Comparison of ENCODE assay signal across 34 cellular contexts in the genomic region with DNA sequence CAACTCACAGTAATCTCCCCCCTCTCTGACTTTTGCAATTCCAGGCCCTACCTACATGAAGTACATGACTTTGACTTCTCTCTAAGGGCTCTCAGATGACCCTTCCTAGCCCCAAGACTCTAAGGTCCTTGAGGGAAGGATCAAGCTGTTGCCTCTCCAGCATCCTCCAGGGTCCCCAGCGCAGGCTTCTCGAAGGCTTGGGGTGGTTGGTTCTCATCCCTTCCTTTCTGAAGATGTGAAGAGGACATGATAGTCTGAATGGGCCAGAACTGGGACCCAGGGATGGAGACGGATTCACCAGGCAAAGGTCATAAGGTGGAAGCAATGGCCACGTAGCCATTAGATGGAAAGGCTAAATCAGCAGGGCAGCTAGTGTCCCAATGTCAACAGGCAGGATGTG.
"Had no signal": no experiment of that assay in that cellular context is flagged by ENCODE, and none has a peak within 500 bp of the region (broad histone marks: within the 10 kb centered on the region; RNA-seq: fewer than 3 reads in every experiment).

No MANE protein-coding gene starts in this region.

- ATAC-seq: activated CD4-positive, CD25-positive, alpha-beta regulatory T cell treated with anti-CD3 and anti-CD28 coated beads, Interleukin-2, amount 50 U/mL, for 24 hours; activated T-helper 17 cell treated with anti-CD3 and anti-CD28 coated beads, Interleukin-2, amount 50 U/mL, for 72 hours; effector memory CD8-positive, alpha-beta T cell; gastroesophageal sphincter; T-helper 17 cell had no signal

- H3K27me3 ChIP-seq: breast epithelium, cardiac muscle cell, dorsolateral prefrontal cortex, esophagus squamous epithelium, gastroesophageal sphincter, heart right ventricle had no signal

- FAIRE-seq: endometrium, endothelial cell of umbilical vein had no signal

- DNase-seq: activated B cell treated with CpG ODN at 0.5 μM for 24 hours; activated CD4-positive, alpha-beta memory T cell treated with anti-CD3 and anti-CD28 coated beads, Interleukin-2, amount 10 ng/mL, durations not matched to agents 7 days and 5 days; activated CD4-positive, alpha-beta T cell treated with anti-CD3 and anti-CD28 coated beads, Interleukin-2, amount 10 ng/mL, durations not matched to agents 7 days and 5 days; activated CD4-positive, alpha-beta T cell treated with anti-CD3 and anti-CD28 coated beads, Interleukin-2, amount 50 U/mL, for 4 hours; activated CD8-positive, alpha-beta memory T cell treated with anti-CD3 and anti-CD28 coated beads, Interleukin-2, amount 50 U/mL, for 48 hours; activated effector memory CD4-positive, alpha-beta T cell treated with Interleukin-2 at 50 U/mL for 16 hours; activated gamma-delta T cell treated with Interleukin-2 at 50 U/mL for 16 hours; activated naive CD4-positive, alpha-beta T cell treated with anti-CD3 and anti-CD28 coated beads, Interleukin-2, amount 50 U/mL, for 16 hours; activated naive CD4-positive, alpha-beta T cell treated with Interleukin-2 at 50 U/mL for 16 hours; activated T-cell treated with anti-CD3 and anti-CD28 coated beads for 4 hours; activated T-cell treated with anti-CD3 and anti-CD28 coated beads, Interleukin-2, amount 50 U/mL, for 24 hours; amniotic stem cell; aorta; central memory CD4-positive, alpha-beta T cell; cerebellar nuclear complex; dorsolateral prefrontal cortex; effector CD4-positive, alpha-beta T cell; effector memory CD8-positive, alpha-beta T cell; esophagus squamous epithelium; foreskin melanocyte; heart right ventricle; T-helper 1 cell; T-helper 17 cell; T1000 had no signal

- H3K36me3 ChIP-seq: breast epithelium, cardiac muscle cell, esophagus squamous epithelium, gastroesophageal sphincter, heart right ventricle, WERI-Rb-1 had no signal

- H3K4me3 ChIP-seq: breast epithelium, cardiac muscle cell, coronary artery, dorsolateral prefrontal cortex, esophagus squamous epithelium, gastroesophageal sphincter, heart right ventricle had no signal

- H3K27ac ChIP-seq: breast epithelium, coronary artery, dorsolateral prefrontal cortex, epithelial cell of prostate, esophagus squamous epithelium, gastroesophageal sphincter, heart right ventricle, WERI-Rb-1 had no signal

- H3K9me3 ChIP-seq: breast epithelium, esophagus squamous epithelium, gastroesophageal sphincter, heart right ventricle had no signal
